24 cellular contexts compared by ENCODE assay signal in the genomic region with DNA sequence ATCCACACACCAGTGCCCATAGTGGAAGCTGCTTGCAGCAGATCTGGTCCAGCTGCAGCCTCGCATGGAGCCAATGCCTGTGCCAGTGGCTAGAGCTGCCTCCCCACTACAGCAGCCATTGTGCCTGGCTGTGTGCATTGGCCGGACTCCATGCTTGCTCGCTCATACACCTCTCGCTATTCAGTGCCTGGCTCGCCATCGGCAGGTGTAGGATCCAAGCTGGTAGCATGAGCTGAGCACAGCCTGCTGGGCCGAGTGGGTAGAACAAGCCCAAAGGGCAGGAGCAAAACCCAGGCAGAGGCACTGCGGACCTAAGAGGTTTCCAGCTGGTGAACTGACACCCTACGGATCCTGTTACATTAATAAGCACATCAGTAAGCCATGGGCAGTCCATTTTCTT.
DNase-seq lines count a peak whose midpoint lies in the region; ATAC-seq, FAIRE-seq and TF ChIP-seq lines count a peak whose summit lies in the region.
"Had no signal": no experiment of that assay in that cellular context is flagged by ENCODE, and none has a peak within 500 bp of the region (broad histone marks: within the 10 kb centered on the region; RNA-seq: fewer than 3 reads in every experiment).

No MANE protein-coding gene starts in this region.

- H2BK5ac ChIP-seq in H1 (ENCODE audit: low read depth, low read length) (no peak overlapping the region), mesendoderm (ENCODE audit: low read length) (no peak overlapping the region)

- ATAC-seq in activated naive CD4-positive, alpha-beta T cell treated with anti-CD3 and anti-CD28 coated beads, Interleukin-2, amount 50 U/mL, for 72 hours = no peak
- ATAC-seq: K562, Panc1, SK-N-SH treated with all-trans-retinoic acid at 6 μM for 48 hours had no signal

- H3K56ac ChIP-seq in H1 (replicated peaks; ENCODE audit: insufficient read length, low read depth, low read length) (no peak overlapping the region), mesendoderm (ENCODE audit: low read length) (no peak overlapping the region)

- 88% methylated on average over 9 of the region's 9 CpGs; no CpG with 5 or more reads in 1 of the 2 experiments for WGBS in H1 (ENCODE audit: extremely low coverage in 1 of 2, insufficient coverage in 1 of 2, insufficient read length in 1 of 2, insufficient replicate concordance in 2 of 2, low coverage in 1 of 2, low lambda C conversion rate in 2 of 2, missing lambda C conversion rate in 1 of 2), 2 experiments
- no CpG with 5 or more reads among the region's 9 CpGs for WGBS in mesendoderm (ENCODE audit: extremely low coverage, insufficient coverage, low lambda C conversion rate)

- POLR2A ChIA-PET in H1 (lab: Charles Lee; ENCODE audit: partially characterized antibody) = no interaction called here
- POLR2A ChIA-PET in CD8-positive, alpha-beta memory T cell (lab: Charles Lee) = no interaction called here

- no peak overlapping the region for H3K23ac ChIP-seq in H1 (ENCODE audit: insufficient read length)
- no peak overlapping the region for H3K23ac ChIP-seq in mesendoderm (ENCODE audit: low read length)

- no peaks in the 10 kb centered on the region for H3K36me3 Mint-ChIP-seq in CD8-positive, alpha-beta memory T cell
- H3K36me3 Mint-ChIP-seq in activated naive CD4-positive, alpha-beta T cell treated with anti-CD3 and anti-CD28 coated beads, Interleukin-2, amount 50 U/mL, for 72 hours = peaks cover 4 to 20% of the 10 kb centered on the region in 2 donors
- H3K36me3 Mint-ChIP-seq in activated naive CD4-positive, alpha-beta T cell treated with anti-CD3 and anti-CD28 coated beads for 36 hours (ENCODE audit: low read depth) = no peaks in the 10 kb centered on the region

- H3F3A ChIP-seq in OCI-LY1 (ENCODE audit: insufficient read depth, low read length) = peaks cover 3% of the 10 kb centered on the region; the same call in 1 of the 2 replicates

- H3K4me2 ChIP-seq in OCI-LY1 (ENCODE audit: low read length) (peak overlapping the region; percentile 83), H1 (ENCODE audit: insufficient read depth in 1 of 2, low read depth in 2 of 2, low read length in 2 of 2) (no peak overlapping the region), mesendoderm (ENCODE audit: low read length) (no peak overlapping the region)

- no peak overlapping the region for H2BK120ac ChIP-seq in H1 (replicated peaks; ENCODE audit: low read depth, low read length)
- no peak overlapping the region for H2BK120ac ChIP-seq in mesendoderm (ENCODE audit: low read depth, low read length)

- no peak overlapping the region for H3K4me3 Mint-ChIP-seq in CD8-positive, alpha-beta memory T cell
- no peak overlapping the region for H3K4me3 Mint-ChIP-seq in activated naive CD4-positive, alpha-beta T cell treated with anti-CD3 and anti-CD28 coated beads for 36 hours
- H3K4me3 Mint-ChIP-seq: CD4-positive, alpha-beta T cell had no signal

- H4K8ac ChIP-seq in H1 (ENCODE audit: extremely low read depth, insufficient read depth, low read length) (no peak overlapping the region; the same call in 1 of the 2 replicates), mesendoderm (ENCODE audit: low read depth, low read length) (no peak overlapping the region)

- no peak overlapping the region for H2BK20ac ChIP-seq in H1 (ENCODE audit: low read length)

- TF ChIP-seq CTCF in GM12865 (IDR thresholded peaks at IDR 0.05; ENCODE audit: insufficient read depth, low read depth, low read length, missing control alignments) = no peak
- peak; percentile 64 for TF ChIP-seq CTCF in OCI-LY1 (IDR thresholded peaks at IDR 0.05; ENCODE audit: low read length)
- TF ChIP-seq CTCF in H1 (IDR thresholded peaks at IDR 0.05; ENCODE audit: control extremely low read depth in 1 of 3, insufficient read depth in 1 of 3, low read depth in 1 of 3, low read length in 3 of 3) = peak in 2 of 3 experiments; percentile 8 to 24; a peak in 2 of 4 replicates

- no peaks in the 10 kb centered on the region for H3K79me2 ChIP-seq in OCI-LY1 (ENCODE audit: insufficient read depth, low read length)
- H3K79me2 ChIP-seq in H1 (ENCODE audit: control insufficient read depth in 1 of 2, insufficient read depth in 2 of 2, low read length in 2 of 2) = no peaks in the 10 kb centered on the region
- H3K79me2 ChIP-seq in mesendoderm (ENCODE audit: control insufficient read depth, insufficient read depth, low read length) = no peaks in the 10 kb centered on the region

- H2AK5ac ChIP-seq in H1 (ENCODE audit: low read depth, low read length) (no peak overlapping the region), mesendoderm (ENCODE audit: low read length) (no peak overlapping the region)

- H4K91ac ChIP-seq in H1 (replicated peaks; ENCODE audit: insufficient read length, low read length) = no peak overlapping the region

- H3K4ac ChIP-seq in H1 (replicated peaks; ENCODE audit: insufficient read length, low read depth, low read length) (no peak overlapping the region), mesendoderm (ENCODE audit: low read depth, low read length) (no peak overlapping the region)

- no peaks in the 10 kb centered on the region for H3K23me2 ChIP-seq in H1 (ENCODE audit: low read depth, low read length)

- H3K9me3 Mint-ChIP-seq in CD8-positive, alpha-beta memory T cell = peaks cover 7 to 22% (median 13%) of the 10 kb centered on the region in 5 donors
- peaks cover 20 to 21% of the 10 kb centered on the region in 2 donors for H3K9me3 Mint-ChIP-seq in activated naive CD4-positive, alpha-beta T cell treated with anti-CD3 and anti-CD28 coated beads, Interleukin-2, amount 50 U/mL, for 72 hours
- peaks cover 11% of the 10 kb centered on the region for H3K9me3 Mint-ChIP-seq in activated naive CD4-positive, alpha-beta T cell treated with anti-CD3 and anti-CD28 coated beads for 36 hours

- H3K9ac ChIP-seq in OCI-LY1 (ENCODE audit: low read length) = peak overlapping the region; percentile 72
- no peak overlapping the region for H3K9ac ChIP-seq in H1 (replicated peaks in 1 of 4; ENCODE audit: extremely low read depth in 1 of 4, low read depth in 3 of 4, low read length in 3 of 4)
- H3K9ac ChIP-seq in mesendoderm (ENCODE audit: low read length) = no peak overlapping the region

- H2AFZ ChIP-seq in OCI-LY1 (ENCODE audit: low read length) (no peak overlapping the region), H1 (ENCODE audit: low read length) (no peak overlapping the region; the same call in 1 of the 2 replicates)

- no peak overlapping the region for H4K5ac ChIP-seq in H1 (ENCODE audit: insufficient read length, low read depth, low read length)
- H4K5ac ChIP-seq in mesendoderm (ENCODE audit: low read length) = no peak overlapping the region

- DNase-seq in GM12865 (ENCODE audit: low read depth) = peak; percentile 13
- DNase-seq in H1 (ENCODE audit: low read depth in 1 of 2, low spot score in 2 of 2) = no peak
- DNase-seq in mesendoderm = peak; percentile 2
- DNase-seq in CD8-positive, alpha-beta memory T cell = no peak
- no peak for DNase-seq in NCI-H526 treated with DMSO at 0.1 percent for 48 hours (lab: John Stamatoyannopoulos, UW)
- no peak for DNase-seq in activated naive CD4-positive, alpha-beta T cell treated with anti-CD3 and anti-CD28 coated beads, Interleukin-2, amount 50 U/mL, for 72 hours (ENCODE audit: low spot score in 2 of 2)
- no peak for DNase-seq in activated naive CD4-positive, alpha-beta T cell treated with anti-CD3 and anti-CD28 coated beads for 36 hours
- DNase-seq: BE2C; Caco-2; CD4-positive, alpha-beta T cell; DMS 273 treated with DMSO at 0.1 percent for 48 hours; NCI-H1048; NCI-H1417 treated with DMSO at 0.1 percent for 48 hours; NCI-H1930; NCI-H226; NCI-H510A treated with DMSO at 0.1 percent for 48 hours had no signal

- H4K20me1 ChIP-seq in OCI-LY1 (ENCODE audit: insufficient read depth, low read length) = no peaks in the 10 kb centered on the region
- no peaks in the 10 kb centered on the region for H4K20me1 ChIP-seq in H1 (replicated peaks in 1 of 2; ENCODE audit: control insufficient read depth in 1 of 2, insufficient read depth in 2 of 2, low read length in 2 of 2)

- no peak for TF ChIP-seq EP300 in H1 (IDR thresholded peaks at IDR 0.05; ENCODE audit: borderline replicate concordance in 1 of 2, low read depth in 2 of 2, low read length in 2 of 2)

- peak overlapping the region; percentile 99 for H3K27ac ChIP-seq in OCI-LY1 (ENCODE audit: low read depth, low read length, poor library complexity, severe bottlenecking)
- no peak overlapping the region for H3K27ac ChIP-seq in H1 (ENCODE audit: low read depth, low read length)
- no peak overlapping the region for H3K27ac ChIP-seq in mesendoderm (ENCODE audit: low read depth, low read length)
- no peak overlapping the region for H3K27ac ChIP-seq in CD8-positive, alpha-beta memory T cell (ENCODE audit: low read depth, low read length)

- no peak overlapping the region for H3K14ac ChIP-seq in H1 (ENCODE audit: insufficient read length)

- TF ChIP-seq RAD21 in H1 (IDR thresholded peaks at IDR 0.05 in 1 of 2, conservative IDR thresholded peaks at IDR 0.05 in 1 of 2; ENCODE audit: low read depth in 2 of 2, low read length in 2 of 2) = peak; percentile 20 to 46; a peak in 3 of 4 replicates

- 0 out of 2 replicates have a peak, but pooled peaks cover 6% of the 10 kb centered on the region for H3K36me3 ChIP-seq in OCI-LY1 (ENCODE audit: insufficient read depth, low read length)
- no peaks in the 10 kb centered on the region for H3K36me3 ChIP-seq in H1 (ENCODE audit: control insufficient read depth in 2 of 4, insufficient read depth in 4 of 4, low read length in 3 of 4)
- H3K36me3 ChIP-seq in mesendoderm (ENCODE audit: control insufficient read depth, insufficient read depth, low read length) = no peaks in the 10 kb centered on the region
- no peaks in the 10 kb centered on the region for H3K36me3 ChIP-seq in CD8-positive, alpha-beta memory T cell (ENCODE audit: insufficient read depth, low read length)
- H3K36me3 ChIP-seq: BE2C, HAP-1, MG63 had no signal

- H3K18ac ChIP-seq in H1 (ENCODE audit: extremely low read depth, low read length) (no peak overlapping the region), mesendoderm (ENCODE audit: low read length) (no peak overlapping the region)

- H2BK15ac ChIP-seq in H1 (ENCODE audit: low read length) = no peak overlapping the region
- H2BK15ac ChIP-seq in mesendoderm (replicated peaks; ENCODE audit: low read depth) = no peak overlapping the region

- H3K27me3 Mint-ChIP-seq in CD8-positive, alpha-beta memory T cell = no peaks in the 10 kb centered on the region
- H3K27me3 Mint-ChIP-seq in activated naive CD4-positive, alpha-beta T cell treated with anti-CD3 and anti-CD28 coated beads for 36 hours (ENCODE audit: low read depth) = no peaks in the 10 kb centered on the region
- H3K27me3 Mint-ChIP-seq: CD4-positive, alpha-beta T cell had no signal

- H3K79me1 ChIP-seq in H1 (ENCODE audit: low read depth, low read length) = no peaks in the 10 kb centered on the region
- no peaks in the 10 kb centered on the region for H3K79me1 ChIP-seq in mesendoderm (ENCODE audit: low read length)

- no peaks in the 10 kb centered on the region for H3K9me3 ChIP-seq in OCI-LY1 (ENCODE audit: low read length)
- no peaks in the 10 kb centered on the region for H3K9me3 ChIP-seq in H1 (ENCODE audit: insufficient read depth in 2 of 2, low read depth in 1 of 2, low read length in 1 of 2)
- H3K9me3 ChIP-seq in CD8-positive, alpha-beta memory T cell (ENCODE audit: low read length) = no peaks in the 10 kb centered on the region
- H3K9me3 ChIP-seq: BE2C, Caco-2, HAP-1, MG63 had no signal

- H3K4me1 Mint-ChIP-seq in CD8-positive, alpha-beta memory T cell = no peaks in the 10 kb centered on the region
- H3K4me1 Mint-ChIP-seq in activated naive CD4-positive, alpha-beta T cell treated with anti-CD3 and anti-CD28 coated beads for 36 hours (ENCODE audit: low read depth) = no peaks in the 10 kb centered on the region

- H3K4me1 ChIP-seq in OCI-LY1 (ENCODE audit: insufficient read depth, low read length, severe bottlenecking) = peaks cover 56% of the 10 kb centered on the region
- H3K4me1 ChIP-seq in H1 (replicated peaks in 1 of 4; ENCODE audit: control insufficient read depth in 3 of 4, insufficient read depth in 4 of 4, low read length in 3 of 4) = no peaks in the 10 kb centered on the region
- no peaks in the 10 kb centered on the region for H3K4me1 ChIP-seq in mesendoderm (ENCODE audit: control insufficient read depth, low read depth, low read length)
- no peaks in the 10 kb centered on the region for H3K4me1 ChIP-seq in CD8-positive, alpha-beta memory T cell (ENCODE audit: insufficient read depth, low read length)
- H3K4me1 ChIP-seq: BE2C, Caco-2, HAP-1 had no signal

- CTCF ChIA-PET in H1 (lab: Charles Lee; ENCODE audit: partially characterized antibody) = interaction anchor here (0.7 to 1.1 kb wide), 2 partner anchors 154 to 203 kb away, joined by 3 read pairs; no protein-coding TSS in a partner anchor
- CTCF ChIA-PET in CD8-positive, alpha-beta memory T cell (lab: Charles Lee) = no interaction called here
- CTCF ChIA-PET in activated naive CD4-positive, alpha-beta T cell treated with anti-CD3 and anti-CD28 coated beads for 36 hours (lab: Charles Lee) = no interaction called here

- FAIRE-seq in H1 (lab: Jason Lieb, UNC) = no peak
- FAIRE-seq: GM18507, GM19239, K562 had no signal

- no peaks in the 10 kb centered on the region for H3K9me2 ChIP-seq in OCI-LY1 (ENCODE audit: low read depth, low read length)

- H2BK12ac ChIP-seq in H1 (ENCODE audit: low read depth, low read length) = no peak overlapping the region

- H3K27ac Mint-ChIP-seq in CD8-positive, alpha-beta memory T cell = no peak overlapping the region
- no peak overlapping the region for H3K27ac Mint-ChIP-seq in activated naive CD4-positive, alpha-beta T cell treated with anti-CD3 and anti-CD28 coated beads, Interleukin-2, amount 50 U/mL, for 72 hours
- H3K27ac Mint-ChIP-seq in activated naive CD4-positive, alpha-beta T cell treated with anti-CD3 and anti-CD28 coated beads for 36 hours = no peak overlapping the region
- H3K27ac Mint-ChIP-seq: CD4-positive, alpha-beta T cell had no signal

- no peak for TF ChIP-seq POLR2A in H1 (IDR thresholded peaks at IDR 0.05; ENCODE audit: control extremely low read depth in 1 of 2, low read depth in 2 of 2, low read length in 2 of 2)

- H3K4me3 ChIP-seq in GM12865 (ENCODE audit: low read depth, low read length) = no peak overlapping the region
- H3K4me3 ChIP-seq in OCI-LY1 (ENCODE audit: low read depth, low read length, poor library complexity, severe bottlenecking) = peak overlapping the region; percentile 56
- H3K4me3 ChIP-seq in H1 (ENCODE audit: extremely low read depth in 1 of 4, insufficient read depth in 2 of 4, low read depth in 3 of 4, low read length in 4 of 4) = no peak overlapping the region
- no peak overlapping the region for H3K4me3 ChIP-seq in mesendoderm (ENCODE audit: low read length)
- no peak overlapping the region for H3K4me3 ChIP-seq in CD8-positive, alpha-beta memory T cell (ENCODE audit: low read length)
- H3K4me3 ChIP-seq: HAP-1, K562, MG63 had no signal

- intact Hi-C loops in activated naive CD4-positive, alpha-beta T cell treated with anti-CD3 and anti-CD28 coated beads for 36 hours (cut with micrococcal nuclease) = no loop called here

- H3K27me3 ChIP-seq in OCI-LY1 (ENCODE audit: insufficient read depth, low read length) = no peaks in the 10 kb centered on the region
- no peaks in the 10 kb centered on the region for H3K27me3 ChIP-seq in H1 (replicated peaks in 1 of 4; ENCODE audit: control insufficient read depth in 3 of 4, extremely low read depth in 1 of 4, insufficient read depth in 3 of 4, low read length in 3 of 4)
- H3K27me3 ChIP-seq in mesendoderm (ENCODE audit: insufficient read depth, low read length, poor library complexity) = no peaks in the 10 kb centered on the region
- no peaks in the 10 kb centered on the region for H3K27me3 ChIP-seq in CD8-positive, alpha-beta memory T cell (ENCODE audit: insufficient read depth, low read length, poor library complexity, severe bottlenecking)
- H3K27me3 ChIP-seq: BE2C, MG63 had no signal

Comparison
In these comparisons a context has a peak if more than half of its experiments do, and no peak if none do; other contexts are left out.
1. DNase-seq: peak in GM12865 (single experiment) and mesendoderm (single experiment); none in H1 (0 of 2), CD8-positive, alpha-beta memory T cell (0 of 5), NCI-H526 treated with DMSO at 0.1 percent for 48 hours (single experiment), activated naive CD4-positive, alpha-beta T cell treated with anti-CD3 and anti-CD28 coated beads, Interleukin-2, amount 50 U/mL, for 72 hours (0 of 2) and activated naive CD4-positive, alpha-beta T cell treated with anti-CD3 and anti-CD28 coated beads for 36 hours (single experiment).